ENCODE assay signal across 5 cellular contexts in genomic region chr15:51475736-51476135, GRCh38.
"Had no signal": no experiment of that assay in that cellular context is flagged by ENCODE, and none has a peak within 500 bp of the region (broad histone marks: within the 10 kb centered on the region; RNA-seq: fewer than 3 reads in every experiment).

No MANE protein-coding gene starts in this region.

- H3K27me3 Mint-ChIP-seq: IgD-negative memory B cell had no signal

- H3K4me2 ChIP-seq: GM23338 had no signal

- ATAC-seq: GM23338 had no signal

- H3K4me3 Mint-ChIP-seq: GM23338, H9, IgD-negative memory B cell had no signal

- H3K4me3 ChIP-seq: GM23338 had no signal

- DNase-seq: H9, HCEC 1CT, KBM-7 had no signal

- H3K4me1 Mint-ChIP-seq: GM23338, H9, IgD-negative memory B cell had no signal

- H3K27ac Mint-ChIP-seq: GM23338, H9, IgD-negative memory B cell had no signal

- H3K9me3 Mint-ChIP-seq: GM23338, H9, IgD-negative memory B cell had no signal

- H2AFZ ChIP-seq: GM23338 had no signal
